In genomic region chr15:67120839-67121540, GRCh38 we compare ENCODE assay signal across 9 cellular contexts. TPM values are rescaled to one million over a fixed set of nuclear protein-coding genes. Genes with fewer than 3 reads are reported as not detected.
DNase-seq lines count a peak whose midpoint lies in the region; ATAC-seq and TF ChIP-seq lines count a peak whose summit lies in the region.
"Had no signal": no experiment of that assay in that cellular context is flagged by ENCODE, and none has a peak within 500 bp of the region (broad histone marks: within the 10 kb centered on the region; RNA-seq: fewer than 3 reads in every experiment).

No MANE protein-coding gene starts in this region.

- intact Hi-C loops in esophagus squamous epithelium (cut with DNase I) = no loop called here

- H3K36me3 Mint-ChIP-seq in neural progenitor cell = peaks cover 14% of the 10 kb centered on the region
- H3K36me3 Mint-ChIP-seq in stimulated activated naive CD8-positive, alpha-beta T cell treated with anti-CD3 and anti-CD28 coated beads, Interleukin-15, Interleukin-2, amounts not matched to agents 100 ng/mL and 50 ng/mL, for 24 hours (ENCODE audit: low read depth) = peaks cover 3% of the 10 kb centered on the region

- ATAC-seq in GM18873 (IDR thresholded peaks at IDR 0.05; ENCODE audit: low FRiP score, unreplicated experiment) = no peak

- peak; percentile 70 for DNase-seq in DMS53 (lab: John Stamatoyannopoulos, UW)
- DNase-seq in DMS53 treated with DMSO at 0.1 percent for 48 hours (lab: John Stamatoyannopoulos, UW; ENCODE audit: unreplicated experiment) = no peak
- DNase-seq in activated T-cell treated with anti-CD3 and anti-CD28 coated beads, Interleukin-2, amount 50 U/mL, for 48 hours = peak; percentile 87 to 91
- DNase-seq in esophagus squamous epithelium (lab: John Stamatoyannopoulos, UW) = peak; percentile 44
- no peak for DNase-seq in neural progenitor cell (ENCODE audit: low spot score)

- 0 out of 2 replicates have a peak, but pooled peaks cover 3% of the 10 kb centered on the region for H3F3A ChIP-seq in Loucy (ENCODE audit: low read depth)
- no peaks in the 10 kb centered on the region for H3F3A ChIP-seq in neural progenitor cell (ENCODE audit: low read depth)

- H3K36me3 ChIP-seq in Loucy (ENCODE audit: insufficient read depth, low read length) = no peaks in the 10 kb centered on the region; the same call in 1 of the 2 replicates
- H3K36me3 ChIP-seq in esophagus squamous epithelium = no peaks in the 10 kb centered on the region
- H3K36me3 ChIP-seq in neural progenitor cell = no peaks in the 10 kb centered on the region

- peak overlapping the region; percentile 90 to 98 (median 92) for H3K27ac ChIP-seq in esophagus squamous epithelium
- H3K27ac ChIP-seq in neural progenitor cell = no peak overlapping the region
- H3K27ac ChIP-seq: 22Rv1 had no signal

- H3K9me3 Mint-ChIP-seq in neural progenitor cell = no peaks in the 10 kb centered on the region
- H3K9me3 Mint-ChIP-seq in stimulated activated naive CD8-positive, alpha-beta T cell treated with anti-CD3 and anti-CD28 coated beads, Interleukin-15, Interleukin-2, amounts not matched to agents 100 ng/mL and 50 ng/mL, for 24 hours = no peaks in the 10 kb centered on the region

- no peaks in the 10 kb centered on the region for H3K9me2 ChIP-seq in Loucy (replicated peaks; ENCODE audit: low read depth, low read length)

- TF ChIP-seq POLR2A in esophagus squamous epithelium (IDR thresholded peaks at IDR 0.05) = peak in 1 of 4 donors; percentile 42

- peak overlapping the region; percentile 14 for H3K27ac Mint-ChIP-seq in neural progenitor cell
- peak overlapping the region; percentile 96 for H3K27ac Mint-ChIP-seq in stimulated activated naive CD8-positive, alpha-beta T cell treated with anti-CD3 and anti-CD28 coated beads, Interleukin-15, Interleukin-2, amounts not matched to agents 100 ng/mL and 50 ng/mL, for 24 hours

- WGBS in esophagus squamous epithelium, 2 donors = 13 to 19% methylated on average over 10 to 11 of the region's 25 CpGs

- H3K79me2 ChIP-seq in Loucy (ENCODE audit: insufficient read depth, low read length) (peaks cover 100% of the 10 kb centered on the region), neural progenitor cell (ENCODE audit: low read depth) (peaks cover 11% of the 10 kb centered on the region)

- H3K4me2 ChIP-seq in Loucy (ENCODE audit: low read depth, low read length, poor library complexity, severe bottlenecking) (peak overlapping the region; percentile 72), neural progenitor cell (no peak overlapping the region)

- H3K27me3 ChIP-seq in Loucy (ENCODE audit: insufficient read depth, low read length, poor library complexity, severe bottlenecking) = no peaks in the 10 kb centered on the region
- H3K27me3 ChIP-seq in esophagus squamous epithelium = no peaks in the 10 kb centered on the region
- no peaks in the 10 kb centered on the region for H3K27me3 ChIP-seq in neural progenitor cell

- H3K9ac ChIP-seq in Loucy (ENCODE audit: low read depth, low read length, poor library complexity, severe bottlenecking) (peak overlapping the region; percentile 58), neural progenitor cell (no peak overlapping the region)

- H2AFZ ChIP-seq in Loucy (ENCODE audit: low read length) = no peak overlapping the region
- H2AFZ ChIP-seq in neural progenitor cell (replicated peaks) = no peak overlapping the region

- H3K9me3 ChIP-seq in Loucy (ENCODE audit: insufficient read depth, low read depth, low read length) (no peaks in the 10 kb centered on the region), esophagus squamous epithelium (no peaks in the 10 kb centered on the region), neural progenitor cell (ENCODE audit: low read depth) (no peaks in the 10 kb centered on the region)

- H4K20me1 ChIP-seq in Loucy (ENCODE audit: insufficient read depth, low read length, poor library complexity, severe bottlenecking) (peaks cover 29% of the 10 kb centered on the region), neural progenitor cell (ENCODE audit: low read depth) (peaks cover 16% of the 10 kb centered on the region)

- peaks cover 57% of the 10 kb centered on the region for H3K4me1 Mint-ChIP-seq in neural progenitor cell
- peaks cover 85% of the 10 kb centered on the region for H3K4me1 Mint-ChIP-seq in stimulated activated naive CD8-positive, alpha-beta T cell treated with anti-CD3 and anti-CD28 coated beads, Interleukin-15, Interleukin-2, amounts not matched to agents 100 ng/mL and 50 ng/mL, for 24 hours (ENCODE audit: low read depth)

- TF ChIP-seq CTCF in Loucy (conservative IDR thresholded peaks at IDR 0.05; ENCODE audit: low read length) (no peak), esophagus squamous epithelium (IDR thresholded peaks at IDR 0.05) (no peak), neural progenitor cell (IDR thresholded peaks at IDR 0.05) (no peak)

- H3K4me3 Mint-ChIP-seq in neural progenitor cell = no peak overlapping the region
- H3K4me3 Mint-ChIP-seq in stimulated activated naive CD8-positive, alpha-beta T cell treated with anti-CD3 and anti-CD28 coated beads, Interleukin-15, Interleukin-2, amounts not matched to agents 100 ng/mL and 50 ng/mL, for 24 hours = peak overlapping the region; percentile 77

- peaks cover 2% of the 10 kb centered on the region for H3K27me3 Mint-ChIP-seq in neural progenitor cell (ENCODE audit: insufficient read depth, low read depth)
- no peaks in the 10 kb centered on the region for H3K27me3 Mint-ChIP-seq in stimulated activated naive CD8-positive, alpha-beta T cell treated with anti-CD3 and anti-CD28 coated beads, Interleukin-15, Interleukin-2, amounts not matched to agents 100 ng/mL and 50 ng/mL, for 24 hours

- H3K4me3 ChIP-seq in Loucy (ENCODE audit: low read length, poor library complexity, severe bottlenecking) (peak overlapping the region; percentile 37), esophagus squamous epithelium (peak overlapping the region in 3 of 4 donors; percentile 27 to 56 (median 29)), neural progenitor cell (no peak overlapping the region)

- H3K4me1 ChIP-seq in Loucy (ENCODE audit: insufficient read depth, low read length, poor library complexity, severe bottlenecking) (peaks cover 79% of the 10 kb centered on the region), esophagus squamous epithelium (peaks cover 74 to 100% (median 90%) of the 10 kb centered on the region in 3 donors), neural progenitor cell (peaks cover 26% of the 10 kb centered on the region)

RNA-seq across cellular contexts. Expression of gene SMAD3, which starts 55.6 kb away (rescaled TPM):
- total RNA-seq in esophagus squamous epithelium = 100 to 1,000 TPM in 2 of 4 donors, 10 to 100 TPM in 2; 70.8 to 134 (median 105) TPM
- 12.5 and 14.3 TPM in 2 replicates for total RNA-seq in neural progenitor cell (ENCODE audit: low replicate concordance)

Comparison
In these comparisons a context has a peak if more than half of its experiments do, and no peak if none do; other contexts are left out.
1. DNase-seq: peak in DMS53 (single experiment), activated T-cell treated with anti-CD3 and anti-CD28 coated beads, Interleukin-2, amount 50 U/mL, for 48 hours (2 of 2) and esophagus squamous epithelium (single experiment); none in DMS53 treated with DMSO at 0.1 percent for 48 hours (single experiment) and neural progenitor cell (single experiment).